Comparison of ENCODE assay signal across 9 cellular contexts in the genomic region with DNA sequence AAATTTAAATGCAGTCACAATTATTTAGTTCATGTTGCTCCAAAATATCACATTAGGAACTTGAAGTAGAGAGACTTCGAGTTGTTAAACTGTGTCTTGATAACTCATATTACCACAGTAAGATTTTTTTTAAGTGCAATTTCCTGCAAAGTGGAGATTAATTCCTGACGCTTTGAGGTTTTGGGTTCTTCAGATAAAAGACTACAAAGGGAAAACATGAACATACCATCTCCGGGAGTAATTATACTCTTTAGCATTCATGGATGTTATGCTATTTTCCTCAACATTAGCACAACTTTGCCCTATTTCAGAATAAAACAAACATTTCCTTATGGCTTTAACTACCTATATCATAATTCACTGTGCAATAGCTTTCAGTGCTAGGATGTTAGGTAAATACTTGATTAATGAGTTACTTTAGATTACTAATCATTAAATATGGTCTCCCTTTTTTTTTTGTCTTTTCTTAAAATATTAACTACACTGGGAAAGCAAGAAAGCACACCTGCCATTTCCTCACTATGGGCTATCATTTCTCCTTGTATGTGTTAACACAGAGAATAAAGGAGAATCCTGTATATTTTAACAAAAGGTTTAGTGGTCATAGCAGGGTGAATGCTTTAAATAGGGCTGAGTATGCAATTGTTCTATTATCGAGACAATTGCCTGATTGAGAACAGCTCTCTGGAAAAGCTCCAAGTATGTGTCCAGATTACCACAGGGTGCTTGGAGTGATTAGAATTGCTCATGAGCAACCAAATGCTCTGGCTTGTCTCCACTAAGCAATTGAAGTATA.
A peak's percentile ranks its signal among the peaks of the same experiment; 100 is the strongest.
DNase-seq lines count a peak whose midpoint lies in the region; ATAC-seq and TF ChIP-seq lines count a peak whose summit lies in the region.
"Had no signal": no experiment of that assay in that cellular context is flagged by ENCODE, and none has a peak within 500 bp of the region (broad histone marks: within the 10 kb centered on the region; RNA-seq: fewer than 3 reads in every experiment).

No MANE protein-coding gene starts in this region.

- H3K9me3 Mint-ChIP-seq in osteocyte (ENCODE audit: unreplicated experiment), result no peaks in the 10 kb centered on the region

- H3K27me3 ChIP-seq in fibroblast of lung (ENCODE audit: control insufficient read depth, insufficient read depth, low read length), result no peaks in the 10 kb centered on the region

- no peaks in the 10 kb centered on the region for H3K36me3 Mint-ChIP-seq in osteocyte (ENCODE audit: unreplicated experiment)

- H3K79me2 ChIP-seq in fibroblast of lung (ENCODE audit: control insufficient read depth, insufficient read depth, low read length), result no peaks in the 10 kb centered on the region

- DNase-seq in GM03348 (ENCODE audit: low spot score) (peak; percentile 47), NCI-H69 (lab: John Stamatoyannopoulos, UW) (peak; percentile 95), fibroblast of lung (ENCODE audit: low read depth in 2 of 2) (peak; percentile 85 to 96), osteocyte (ENCODE audit: extremely low spot score, unreplicated experiment) (no peak), NCI-H524 treated with DMSO at 0.1 percent for 48 hours (lab: John Stamatoyannopoulos, UW) (no peak), HUDEP-2 (lab: John Stamatoyannopoulos, UW; ENCODE audit: unreplicated experiment in 76 of 76) (no peak)
- DNase-seq: activated CD8-positive, alpha-beta memory T cell treated with anti-CD3 and anti-CD28 coated beads, Interleukin-2, amount 10 ng/mL, durations not matched to agents 7 days and 5 days had no signal

- H3K27ac Mint-ChIP-seq in osteocyte (ENCODE audit: unreplicated experiment), result peak overlapping the region; percentile 35
- H3K27ac Mint-ChIP-seq: activated CD8-positive, alpha-beta memory T cell treated with anti-CD3 and anti-CD28 coated beads, Interleukin-2, amount 10 ng/mL, durations not matched to agents 7 days and 5 days had no signal

- H3K9ac ChIP-seq in fibroblast of lung (ENCODE audit: insufficient read depth, low read length), result no peak overlapping the region

- no peaks in the 10 kb centered on the region for H3K27me3 Mint-ChIP-seq in osteocyte (ENCODE audit: unreplicated experiment)
- H3K27me3 Mint-ChIP-seq: activated CD8-positive, alpha-beta memory T cell treated with anti-CD3 and anti-CD28 coated beads, Interleukin-2, amount 10 ng/mL, durations not matched to agents 7 days and 5 days had no signal

- peak overlapping the region; percentile 18 for H3K4me2 ChIP-seq in fibroblast of lung (ENCODE audit: extremely low read depth, insufficient read depth, low read length)

- no peak overlapping the region for H3K4me3 ChIP-seq in fibroblast of lung (replicated peaks in 1 of 4; ENCODE audit: control extremely low read depth in 1 of 4, insufficient read depth in 1 of 4, low read depth in 3 of 4, low read length in 4 of 4)

- H2AFZ ChIP-seq in fibroblast of lung (ENCODE audit: low read length), result no peak overlapping the region

- ATAC-seq in GM21737 (IDR thresholded peaks at IDR 0.05; ENCODE audit: unreplicated experiment) (no peak), HG03045 (IDR thresholded peaks at IDR 0.05; ENCODE audit: unreplicated experiment) (no peak)
- ATAC-seq: activated CD8-positive, alpha-beta memory T cell treated with anti-CD3 and anti-CD28 coated beads, Interleukin-2, amount 10 ng/mL, durations not matched to agents 7 days and 5 days had no signal

- H3K4me1 Mint-ChIP-seq in osteocyte (ENCODE audit: unreplicated experiment), result peaks cover 49% of the 10 kb centered on the region
- H3K4me1 Mint-ChIP-seq: activated CD8-positive, alpha-beta memory T cell treated with anti-CD3 and anti-CD28 coated beads, Interleukin-2, amount 10 ng/mL, durations not matched to agents 7 days and 5 days had no signal

- peaks cover 9% of the 10 kb centered on the region for H3K4me1 ChIP-seq in fibroblast of lung (ENCODE audit: control insufficient read depth, extremely low read depth, insufficient read depth, low read length)

- TF ChIP-seq CTCF in fibroblast of lung (conservative IDR thresholded peaks at IDR 0.05 in 1 of 2, IDR thresholded peaks at IDR 0.05 in 1 of 2; ENCODE audit: low read depth in 1 of 2, low read length in 2 of 2) (no peak), osteocyte (IDR thresholded peaks at IDR 0.05) (no peak)

- H4K20me1 ChIP-seq in fibroblast of lung (ENCODE audit: control insufficient read depth, extremely low read depth, insufficient read depth, low read length), result no peaks in the 10 kb centered on the region

- H3K27ac ChIP-seq in fibroblast of lung (ENCODE audit: insufficient read depth, low read length), result no peak overlapping the region

- H3K4me3 Mint-ChIP-seq in osteocyte (ENCODE audit: unreplicated experiment), result no peak overlapping the region
- H3K4me3 Mint-ChIP-seq: activated CD8-positive, alpha-beta memory T cell treated with anti-CD3 and anti-CD28 coated beads, Interleukin-2, amount 10 ng/mL, durations not matched to agents 7 days and 5 days had no signal

- no peaks in the 10 kb centered on the region for H3K36me3 ChIP-seq in fibroblast of lung (ENCODE audit: control insufficient read depth, insufficient read depth, low read length)

- H3K9me3 ChIP-seq in fibroblast of lung (ENCODE audit: control insufficient read depth, insufficient read depth, low read depth, low read length), result no peaks in the 10 kb centered on the region

Comparison
In these comparisons a context has a peak if more than half of its experiments do, and no peak if none do; other contexts are left out.
1. DNase-seq: peak in GM03348 (single experiment), NCI-H69 (single experiment) and fibroblast of lung (2 of 2); none in osteocyte (single experiment), NCI-H524 treated with DMSO at 0.1 percent for 48 hours (single experiment) and HUDEP-2 (0 of 76).